8 cellular contexts compared by ENCODE assay signal in genomic region chr2:147846382-147847081, GRCh38. TPM values are rescaled to one million over a fixed set of nuclear protein-coding genes. Genes with fewer than 3 reads are reported as not detected.
A peak's percentile ranks its signal among the peaks of the same experiment; 100 is the strongest.
DNase-seq lines count a peak whose midpoint lies in the region; ATAC-seq and TF ChIP-seq lines count a peak whose summit lies in the region.

No MANE protein-coding gene starts in this region.

- peaks cover 17% of the 10 kb centered on the region for H3K4me1 ChIP-seq in HUES6 (ENCODE audit: control insufficient read depth, insufficient read depth, low read length)

- DNase-seq in BJ (ENCODE audit: low read depth) (no peak), mesothelial cell of epicardium (ENCODE audit: low spot score in 2 of 2, unreplicated experiment in 2 of 2) (no peak), NCI-H526 treated with DMSO at 0.1 percent for 48 hours (lab: John Stamatoyannopoulos, UW) (no peak), left lobe of liver (ENCODE audit: low spot score) (no peak)
- DNase-seq in central memory CD8-positive, alpha-beta T cell (ENCODE audit: low spot score in 2 of 2): no peak

- H3K4me3 ChIP-seq in BJ (ENCODE audit: low read depth, low read length) (peak overlapping the region; percentile 56), HUES6 (ENCODE audit: low read depth, low read length) (peak overlapping the region; percentile 89)

- peaks cover 12% of the 10 kb centered on the region for H3K36me3 Mint-ChIP-seq in central memory CD8-positive, alpha-beta T cell (ENCODE audit: insufficient read depth)
- H3K36me3 Mint-ChIP-seq in mesothelial cell of epicardium: no peaks in the 10 kb centered on the region

- POLR2A ChIA-PET in BJ (lab: Charles Lee): no interaction called here

- H3K36me3 ChIP-seq in BJ (ENCODE audit: control insufficient read depth, insufficient read depth, low read length) (no peaks in the 10 kb centered on the region), HUES6 (ENCODE audit: control insufficient read depth, insufficient read depth, low read length) (no peaks in the 10 kb centered on the region)

- ATAC-seq in central memory CD8-positive, alpha-beta T cell (replicated peaks; ENCODE audit: extremely low read depth, poor library complexity, severe bottlenecking): no peak
- no peak for ATAC-seq in GM18519 (IDR thresholded peaks at IDR 0.05; ENCODE audit: low FRiP score, unreplicated experiment)
- ATAC-seq in left lobe of liver: no peak
- ATAC-seq in GM18873 (IDR thresholded peaks at IDR 0.05; ENCODE audit: low FRiP score, unreplicated experiment): no peak

- CTCF ChIA-PET in BJ (lab: Yijun Ruan, JAX): no interaction called here

- TF ChIP-seq CTCF in BJ (IDR thresholded peaks at IDR 0.05; ENCODE audit: insufficient read depth, low read depth, low read length) (no peak), mesothelial cell of epicardium (IDR thresholded peaks at IDR 0.05; ENCODE audit: unreplicated experiment) (no peak)

- H3K4me3 Mint-ChIP-seq in central memory CD8-positive, alpha-beta T cell: peak overlapping the region; percentile 86
- H3K4me3 Mint-ChIP-seq in mesothelial cell of epicardium: peak overlapping the region; percentile 97

- no peak overlapping the region for H3K27ac Mint-ChIP-seq in central memory CD8-positive, alpha-beta T cell (ENCODE audit: low read depth)
- peak overlapping the region; percentile 22 for H3K27ac Mint-ChIP-seq in mesothelial cell of epicardium

- peaks cover 35% of the 10 kb centered on the region for H3K4me1 Mint-ChIP-seq in central memory CD8-positive, alpha-beta T cell
- peaks cover 50% of the 10 kb centered on the region for H3K4me1 Mint-ChIP-seq in mesothelial cell of epicardium

- H3K9ac ChIP-seq in HUES6 (ENCODE audit: low read length): no peak overlapping the region

- H3K27me3 Mint-ChIP-seq in central memory CD8-positive, alpha-beta T cell: peaks cover 55% of the 10 kb centered on the region
- peaks cover 1% of the 10 kb centered on the region for H3K27me3 Mint-ChIP-seq in mesothelial cell of epicardium (ENCODE audit: low read depth)

- H3K9me3 Mint-ChIP-seq in central memory CD8-positive, alpha-beta T cell: peaks cover 5% of the 10 kb centered on the region
- H3K9me3 Mint-ChIP-seq in mesothelial cell of epicardium: no peaks in the 10 kb centered on the region

- H3K9me3 ChIP-seq in HUES6 (ENCODE audit: control insufficient read depth, insufficient read depth, low read depth, low read length): no peaks in the 10 kb centered on the region

- H3K27me3 ChIP-seq in BJ (ENCODE audit: control insufficient read depth, insufficient read depth, low read length) (no peaks in the 10 kb centered on the region), HUES6 (ENCODE audit: control insufficient read depth, insufficient read depth, low read length) (peaks cover 9% of the 10 kb centered on the region)

- H3K27ac ChIP-seq in HUES6 (ENCODE audit: low read depth, low read length): no peak overlapping the region

RNA-seq across cellular contexts. Expression of gene ACVR2A, which starts 1.7 kb away (rescaled TPM):
- polyA plus RNA-seq in BJ (2011; rRNA removed): 2.2 and 5.4 TPM in 2 replicates
- 10.2 and 11.4 TPM in 2 replicates for polyA minus RNA-seq in BJ (2011; rRNA and poly(A)+ RNA removed)
- total RNA-seq in mesothelial cell of epicardium (29.7 to 33.3 TPM (median 31.3 TPM) in 3 replicates), left lobe of liver (7.2 TPM)
